In genomic region chr3:107598926-107599754, GRCh38 we compare ENCODE assay signal across 8 cellular contexts.
DNase-seq lines count a peak whose midpoint lies in the region; ATAC-seq and TF ChIP-seq lines count a peak whose summit lies in the region.

No MANE protein-coding gene starts in this region.

- no peaks in the 10 kb centered on the region for H3K27me3 ChIP-seq in HL-60 (ENCODE audit: insufficient read depth, poor library complexity, severe bottlenecking)

- TF ChIP-seq CTCF in HL-60 (IDR thresholded peaks at IDR 0.05; ENCODE audit: insufficient read depth, low read length) = no peak
- TF ChIP-seq CTCF in brain (conservative IDR thresholded peaks at IDR 0.05) = no peak

- peak overlapping the region; percentile 88 for H3K4me3 Mint-ChIP-seq in T-helper 2 cell treated with Interferon-gamma antibody and Interleukin-4, amounts not matched to agents 5 μg/mL and 100 μg/mL, for 36 hours
- H3K4me3 Mint-ChIP-seq in brain = peak overlapping the region; percentile 67 to 87 (median 78)

- peaks cover 37% of the 10 kb centered on the region for H3K4me1 Mint-ChIP-seq in T-helper 2 cell treated with Interferon-gamma antibody and Interleukin-4, amounts not matched to agents 5 μg/mL and 100 μg/mL, for 36 hours (ENCODE audit: low read depth)
- peaks cover 58% of the 10 kb centered on the region for H3K4me1 Mint-ChIP-seq in brain

- H3K27ac Mint-ChIP-seq in T-helper 2 cell treated with Interferon-gamma antibody and Interleukin-4, amounts not matched to agents 5 μg/mL and 100 μg/mL, for 36 hours = peak overlapping the region; percentile 89
- peak overlapping the region; percentile 25 to 92 (median 81) for H3K27ac Mint-ChIP-seq in brain

- H3K27me3 Mint-ChIP-seq in T-helper 2 cell treated with Interferon-gamma antibody and Interleukin-4, amounts not matched to agents 5 μg/mL and 100 μg/mL, for 36 hours (ENCODE audit: low read depth) = no peaks in the 10 kb centered on the region
- H3K27me3 Mint-ChIP-seq in brain = no peaks in the 10 kb centered on the region

- peak; percentile 83 for ATAC-seq in GM21360 (IDR thresholded peaks at IDR 0.05; ENCODE audit: unreplicated experiment)

- DNase-seq in D341Med (ENCODE audit: low spot score) (peak; percentile 61), HL-60 (ENCODE audit: low read depth in 1 of 2, low spot score in 1 of 2) (peak in 1 of 2 experiments; percentile 76), iPS-NIHi11 (ENCODE audit: low spot score) (peak; percentile 36), NCI-H187 treated with DMSO at 0.1 percent for 48 hours (lab: John Stamatoyannopoulos, UW) (no peak)
- DNase-seq in T-helper 2 cell treated with Interferon-gamma antibody and Interleukin-4, amounts not matched to agents 5 μg/mL and 100 μg/mL, for 36 hours (ENCODE audit: low spot score) = peak; percentile 30

- H3K27ac ChIP-seq in HL-60 (replicated peaks) = peak overlapping the region; percentile 48
- H3K27ac ChIP-seq in skin epidermis = peak overlapping the region; percentile 10 to 87 (median 74)

- H3K36me3 Mint-ChIP-seq in T-helper 2 cell treated with Interferon-gamma antibody and Interleukin-4, amounts not matched to agents 5 μg/mL and 100 μg/mL, for 36 hours (ENCODE audit: low read depth) = peaks cover 7% of the 10 kb centered on the region
- H3K36me3 Mint-ChIP-seq in brain = peaks cover 36% of the 10 kb centered on the region

- no peaks in the 10 kb centered on the region for H3K9me3 Mint-ChIP-seq in T-helper 2 cell treated with Interferon-gamma antibody and Interleukin-4, amounts not matched to agents 5 μg/mL and 100 μg/mL, for 36 hours
- peaks cover 12 to 22% (median 16%) of the 10 kb centered on the region in 5 experiments for H3K9me3 Mint-ChIP-seq in brain

- H3K4me3 ChIP-seq in HL-60 (replicated peaks; ENCODE audit: insufficient read depth, low read length) (peak overlapping the region; percentile 30), skin epidermis (peak overlapping the region in 5 of 7 experiments; percentile 9 to 28 (median 18))
